Comparison of ENCODE assay signal across 8 cellular contexts in the genomic region with DNA sequence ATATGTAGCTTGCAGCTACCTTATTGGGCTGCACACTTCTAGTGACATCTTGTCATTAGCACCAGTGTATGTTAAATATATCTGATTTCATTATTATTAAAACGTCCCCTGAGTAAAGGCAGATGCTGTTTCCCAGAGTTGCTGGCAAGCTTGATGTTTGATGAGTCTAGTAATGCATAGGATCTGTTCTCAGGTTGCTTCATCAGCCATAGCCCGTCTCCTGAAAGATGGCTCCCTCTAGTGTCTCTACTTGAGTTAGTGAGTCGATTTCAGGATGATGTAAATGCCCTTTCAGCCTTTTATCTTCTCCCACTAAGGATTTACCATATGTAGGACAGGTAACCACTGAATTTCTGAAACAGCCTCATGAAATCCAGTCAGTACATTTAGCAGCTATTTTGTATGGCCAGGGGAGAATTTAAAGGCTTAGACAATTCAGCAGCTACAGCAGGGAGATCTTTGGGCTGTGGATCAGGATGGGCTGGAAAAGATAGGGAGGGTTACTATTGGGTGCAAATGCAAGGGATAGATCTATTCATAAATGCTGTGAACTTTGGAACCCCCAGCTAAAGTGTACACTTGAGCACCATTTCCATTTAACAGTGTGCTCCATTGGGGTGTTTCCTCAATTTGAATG.
A peak's percentile ranks its signal among the peaks of the same experiment; 100 is the strongest.
DNase-seq lines count a peak whose midpoint lies in the region; ATAC-seq and TF ChIP-seq lines count a peak whose summit lies in the region.

No MANE protein-coding gene starts in this region.

- H3K4me2 ChIP-seq in neural progenitor cell: no peak overlapping the region

- no peak overlapping the region for H3K4me3 Mint-ChIP-seq in neural progenitor cell

- H3K9ac ChIP-seq in neural progenitor cell: no peak overlapping the region

- no peaks in the 10 kb centered on the region for H3K9me3 ChIP-seq in neural progenitor cell (ENCODE audit: low read depth)

- no peaks in the 10 kb centered on the region for H4K20me1 ChIP-seq in neural progenitor cell (ENCODE audit: low read depth)

- ATAC-seq in GM18858 (IDR thresholded peaks at IDR 0.05; ENCODE audit: unreplicated experiment): peak; percentile 59
- peak; percentile 82 for ATAC-seq in HG03439 (IDR thresholded peaks at IDR 0.05; ENCODE audit: unreplicated experiment)

- H3K4me3 ChIP-seq in choroid plexus epithelial cell (ENCODE audit: low read depth, low read length) (no peak overlapping the region), neural progenitor cell (no peak overlapping the region)

- in situ Hi-C loops in ACHN (cut with HindIII; ENCODE audit: low pct_ligation_motif_present, low pct_unique_long_range_greater_than_20kb, low sequenced_read_pairs): no loop called here

- H2AFZ ChIP-seq in neural progenitor cell (replicated peaks): no peak overlapping the region

- no peak overlapping the region for H3K27ac ChIP-seq in neural progenitor cell

- TF ChIP-seq CTCF in choroid plexus epithelial cell (conservative IDR thresholded peaks at IDR 0.05; ENCODE audit: low read depth, low read length) (peak; percentile 53), neural progenitor cell (IDR thresholded peaks at IDR 0.05) (peak; percentile 77)

- no peaks in the 10 kb centered on the region for H3K4me1 ChIP-seq in neural progenitor cell

- H3K27ac Mint-ChIP-seq in neural progenitor cell: no peak overlapping the region

- no peaks in the 10 kb centered on the region for H3K4me1 Mint-ChIP-seq in neural progenitor cell

- peaks cover 9% of the 10 kb centered on the region for H3K27me3 ChIP-seq in neural progenitor cell

- no peaks in the 10 kb centered on the region for H3F3A ChIP-seq in neural progenitor cell (ENCODE audit: low read depth)

- DNase-seq in ACHN: peak; percentile 70
- DNase-seq in NCI-H748 treated with DMSO at 0.1 percent for 48 hours (lab: John Stamatoyannopoulos, UW): peak; percentile 83
- DNase-seq in choroid plexus epithelial cell (ENCODE audit: low read depth): peak; percentile 38
- peak; percentile 81 for DNase-seq in neural progenitor cell (ENCODE audit: low spot score)
- no peak for DNase-seq in T-helper 9 cell
- no peak for DNase-seq in activated CD4-positive, alpha-beta T cell treated with anti-CD3 and anti-CD28 coated beads, Interleukin-2, amount 50 U/mL, for 48 hours

- H3K9me3 Mint-ChIP-seq in neural progenitor cell: no peaks in the 10 kb centered on the region

- no peaks in the 10 kb centered on the region for H3K36me3 Mint-ChIP-seq in neural progenitor cell

- H3K36me3 ChIP-seq in neural progenitor cell: no peaks in the 10 kb centered on the region

- H3K79me2 ChIP-seq in neural progenitor cell (ENCODE audit: low read depth): no peaks in the 10 kb centered on the region

- H3K27me3 Mint-ChIP-seq in neural progenitor cell (ENCODE audit: insufficient read depth, low read depth): no peaks in the 10 kb centered on the region

Comparison
In these comparisons a context has a peak if more than half of its experiments do, and no peak if none do; other contexts are left out.
1. DNase-seq: peak in ACHN (single experiment), NCI-H748 treated with DMSO at 0.1 percent for 48 hours (single experiment), choroid plexus epithelial cell (single experiment) and neural progenitor cell (single experiment); none in T-helper 9 cell (single experiment) and activated CD4-positive, alpha-beta T cell treated with anti-CD3 and anti-CD28 coated beads, Interleukin-2, amount 50 U/mL, for 48 hours (0 of 2).